ENCODE assay signal across 25 cellular contexts in the genomic region with DNA sequence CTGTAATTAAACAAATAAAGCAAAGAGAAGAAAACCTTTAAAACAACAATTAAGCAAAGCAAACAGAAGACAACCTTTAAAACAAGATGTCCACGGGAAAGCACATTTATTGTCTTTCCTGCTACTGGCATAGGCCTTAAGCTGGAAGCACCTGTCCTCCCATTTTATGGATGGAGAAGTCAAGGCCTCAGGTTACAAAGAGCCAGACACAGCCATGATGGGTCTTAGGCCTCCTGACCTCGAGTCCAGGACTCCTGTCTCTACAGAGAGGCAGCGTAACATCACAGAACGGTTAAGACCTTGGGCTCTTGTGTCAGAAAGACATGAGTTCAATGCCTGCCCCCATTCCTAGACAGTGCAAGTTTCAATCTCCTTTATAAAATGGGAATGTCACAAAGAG. TPM values are rescaled to one million over a fixed set of nuclear protein-coding genes. Genes with fewer than 3 reads are reported as not detected.
"Had no signal": no experiment of that assay in that cellular context is flagged by ENCODE, and none has a peak within 500 bp of the region (broad histone marks: within the 10 kb centered on the region; RNA-seq: fewer than 3 reads in every experiment).

No MANE protein-coding gene starts in this region.

- ATAC-seq: natural killer cell; psoas muscle; right cardiac atrium; sciatic nerve; stimulated activated effector memory CD8-positive, alpha-beta T cell treated with anti-CD3 and anti-CD28 coated beads, Interleukin-12 subunit alpha, Interleukin-12 subunit beta, amount 100 ng/mL, for 72 hours; stimulated activated naive B cell treated with anti-CD40 and anti-IgM and Interleukin-4, amounts not matched to agents 10 μg/mL and 1 μg/mL and 100 μg/mL, for 72 hours had no signal

- FAIRE-seq: urothelium cell line had no signal

- H3K9ac ChIP-seq: neural progenitor cell, parathyroid adenoma had no signal

- H3K4me3 ChIP-seq: neural progenitor cell, ovary, psoas muscle, skin epidermis, smooth muscle cell, stomach, thoracic aorta, thyroid gland, tibial nerve, upper lobe of left lung, vagina had no signal

- H3K27me3 ChIP-seq: neural progenitor cell, ovary, thyroid gland, tibial nerve, upper lobe of left lung, vagina had no signal

- DNase-seq: natural killer cell; occipital lobe; ovary; psoas muscle; right cardiac atrium; stimulated activated CD4-positive, alpha-beta T cell treated with anti-CD3 and anti-CD28 coated beads, Interleukin-15, amount 100 ng/mL, for 24 hours; stimulated activated CD4-positive, alpha-beta T cell treated with anti-CD3 and anti-CD28 coated beads, Interleukin-2, amount 100 ng/mL, for 24 hours; stimulated activated CD4-positive, alpha-beta T cell treated with anti-CD3 and anti-CD28 coated beads, Interleukin-2, amount 100 ng/mL, for 48 hours; stimulated activated CD4-positive, alpha-beta T cell treated with anti-CD3 and anti-CD28 coated beads, Interleukin-4, amount 100 ng/mL, for 24 hours; stimulated activated naive B cell treated with anti-CD40 and anti-IgM and Interleukin-4, amounts not matched to agents 10 μg/mL and 1 μg/mL and 100 μg/mL, for 72 hours; stimulated activated naive CD4-positive, alpha-beta T cell treated with Interleukin-2 at 50 U/mL for 16 hours; stomach; thyroid gland; trophoblast cell; upper lobe of left lung had no signal

- H3K9me3 ChIP-seq: ovary, psoas muscle, stomach, thoracic aorta, thyroid gland, tibial nerve, upper lobe of left lung, vagina had no signal

- H3K4me2 ChIP-seq: smooth muscle cell had no signal

- H3K4me1 ChIP-seq: parathyroid adenoma, tibial nerve, upper lobe of left lung, vagina had no signal

- H3K27ac ChIP-seq: neural progenitor cell, ovary, parathyroid adenoma, psoas muscle, skin epidermis, stomach, thoracic aorta, thyroid gland, tibial nerve, upper lobe of left lung, vagina had no signal

- H2AFZ ChIP-seq: parathyroid adenoma had no signal

- H3K79me2 ChIP-seq: parathyroid adenoma had no signal

- H3K36me3 ChIP-seq: neural progenitor cell, ovary, stomach, thoracic aorta, thyroid gland, tibial nerve, upper lobe of left lung, vagina had no signal

RNA-seq across cellular contexts. Expression of a gene that starts 54.7 kb away (rescaled TPM):
- total RNA-seq: natural killer cell had no signal
